Comparison of ENCODE assay signal across 8 cellular contexts in genomic region chr5:34245813-34246212, GRCh38.
A peak's percentile ranks its signal among the peaks of the same experiment; 100 is the strongest.
DNase-seq lines count a peak whose midpoint lies in the region; ATAC-seq and TF ChIP-seq lines count a peak whose summit lies in the region.
"Not testable (repeated sequence)": the region's sequence is repeated elsewhere in the genome, so short reads cannot be mapped to it uniquely, and the experiment has no call there.

No MANE protein-coding gene starts in this region.

- H3K27me3 ChIP-seq in BJ (ENCODE audit: control insufficient read depth, insufficient read depth, low read length) = not testable (repeated sequence)

- H3K36me3 Mint-ChIP-seq in activated naive CD4-positive, alpha-beta T cell treated with anti-CD3 and anti-CD28 coated beads, Interleukin-2, amount 10 ng/mL, durations not matched to agents 7 days and 5 days; stimulated activated effector memory CD8-positive, alpha-beta T cell treated with anti-CD3 and anti-CD28 coated beads, Interleukin-12 subunit alpha, Interleukin-12 subunit beta, amount 100 ng/mL, for 72 hours: not testable (repeated sequence)

- not testable (repeated sequence) for H3K27me3 Mint-ChIP-seq in activated naive CD4-positive, alpha-beta T cell treated with anti-CD3 and anti-CD28 coated beads, Interleukin-2, amount 10 ng/mL, durations not matched to agents 7 days and 5 days

- not testable (repeated sequence) for TF ChIP-seq CTCF in BJ (IDR thresholded peaks at IDR 0.05; ENCODE audit: insufficient read depth, low read depth, low read length); epithelial cell of proximal tubule (conservative IDR thresholded peaks at IDR 0.05; ENCODE audit: low read depth, low read length)

- H3K36me3 ChIP-seq in BJ (ENCODE audit: control insufficient read depth, insufficient read depth, low read length) = not testable (repeated sequence)

- CTCF ChIA-PET in BJ (lab: Yijun Ruan, JAX); HEK293T (lab: Yijun Ruan, JAX); activated naive CD4-positive, alpha-beta T cell treated with anti-CD3 and anti-CD28 coated beads, Interleukin-2, amount 10 ng/mL, durations not matched to agents 7 days and 5 days (lab: Charles Lee): not testable (repeated sequence)

- not testable (repeated sequence) for ATAC-seq in stimulated activated effector memory CD8-positive, alpha-beta T cell treated with anti-CD3 and anti-CD28 coated beads, Interleukin-12 subunit alpha, Interleukin-12 subunit beta, amount 100 ng/mL, for 72 hours

- H3K4me3 Mint-ChIP-seq in activated naive CD4-positive, alpha-beta T cell treated with anti-CD3 and anti-CD28 coated beads, Interleukin-2, amount 10 ng/mL, durations not matched to agents 7 days and 5 days = peak overlapping the region; percentile 76
- H3K4me3 Mint-ChIP-seq in stimulated activated effector memory CD8-positive, alpha-beta T cell treated with anti-CD3 and anti-CD28 coated beads, Interleukin-12 subunit alpha, Interleukin-12 subunit beta, amount 100 ng/mL, for 72 hours = peak overlapping the region; percentile 55

- H3K27ac Mint-ChIP-seq in activated naive CD4-positive, alpha-beta T cell treated with anti-CD3 and anti-CD28 coated beads, Interleukin-2, amount 10 ng/mL, durations not matched to agents 7 days and 5 days = peak overlapping the region; percentile 89
- H3K27ac Mint-ChIP-seq in stimulated activated effector memory CD8-positive, alpha-beta T cell treated with anti-CD3 and anti-CD28 coated beads, Interleukin-12 subunit alpha, Interleukin-12 subunit beta, amount 100 ng/mL, for 72 hours = peak overlapping the region; percentile 50

- POLR2A ChIA-PET in BJ (lab: Charles Lee); HEK293T (lab: Yijun Ruan, JAX): not testable (repeated sequence)

- not testable (repeated sequence) for DNase-seq in BJ (ENCODE audit: low read depth); HEK293T (ENCODE audit: extremely low spot score); activated naive CD4-positive, alpha-beta T cell treated with anti-CD3 and anti-CD28 coated beads, Interleukin-2, amount 10 ng/mL, durations not matched to agents 7 days and 5 days; epithelial cell of proximal tubule (ENCODE audit: low read depth)
- DNase-seq in NCI-H2029 treated with DMSO at 0.1 percent for 48 hours (lab: John Stamatoyannopoulos, UW) (peak; percentile 21), SHP77 (lab: John Stamatoyannopoulos, UW) (peak; percentile 39 to 63), mucosa of gallbladder (ENCODE audit: low spot score) (peak; percentile 18)
- DNase-seq in stimulated activated effector memory CD8-positive, alpha-beta T cell treated with anti-CD3 and anti-CD28 coated beads, Interleukin-12 subunit alpha, Interleukin-12 subunit beta, amount 100 ng/mL, for 72 hours (ENCODE audit: low spot score in 2 of 2) = peak in 1 of 2 donors; percentile 50

- H3K9me3 Mint-ChIP-seq in activated naive CD4-positive, alpha-beta T cell treated with anti-CD3 and anti-CD28 coated beads, Interleukin-2, amount 10 ng/mL, durations not matched to agents 7 days and 5 days; stimulated activated effector memory CD8-positive, alpha-beta T cell treated with anti-CD3 and anti-CD28 coated beads, Interleukin-12 subunit alpha, Interleukin-12 subunit beta, amount 100 ng/mL, for 72 hours: not testable (repeated sequence)

- H3K4me1 Mint-ChIP-seq in activated naive CD4-positive, alpha-beta T cell treated with anti-CD3 and anti-CD28 coated beads, Interleukin-2, amount 10 ng/mL, durations not matched to agents 7 days and 5 days = peaks cover 23% of the 10 kb centered on the region
- H3K4me1 Mint-ChIP-seq in stimulated activated effector memory CD8-positive, alpha-beta T cell treated with anti-CD3 and anti-CD28 coated beads, Interleukin-12 subunit alpha, Interleukin-12 subunit beta, amount 100 ng/mL, for 72 hours = not testable (repeated sequence)

- H3K4me3 ChIP-seq in BJ (ENCODE audit: low read depth, low read length) (peak overlapping the region; percentile 21), epithelial cell of proximal tubule (ENCODE audit: low read depth, low read length) (peak overlapping the region; percentile 46)

TF ChIP-seq in HEK293T, 16 proteins besides CTCF, POLR2A, EP300 and RAD21:
- peak; percentile 78 for TF ChIP-seq FOXA1 (IDR thresholded peaks at IDR 0.05)
